Comparison of ENCODE assay signal across 8 cellular contexts in the genomic region with DNA sequence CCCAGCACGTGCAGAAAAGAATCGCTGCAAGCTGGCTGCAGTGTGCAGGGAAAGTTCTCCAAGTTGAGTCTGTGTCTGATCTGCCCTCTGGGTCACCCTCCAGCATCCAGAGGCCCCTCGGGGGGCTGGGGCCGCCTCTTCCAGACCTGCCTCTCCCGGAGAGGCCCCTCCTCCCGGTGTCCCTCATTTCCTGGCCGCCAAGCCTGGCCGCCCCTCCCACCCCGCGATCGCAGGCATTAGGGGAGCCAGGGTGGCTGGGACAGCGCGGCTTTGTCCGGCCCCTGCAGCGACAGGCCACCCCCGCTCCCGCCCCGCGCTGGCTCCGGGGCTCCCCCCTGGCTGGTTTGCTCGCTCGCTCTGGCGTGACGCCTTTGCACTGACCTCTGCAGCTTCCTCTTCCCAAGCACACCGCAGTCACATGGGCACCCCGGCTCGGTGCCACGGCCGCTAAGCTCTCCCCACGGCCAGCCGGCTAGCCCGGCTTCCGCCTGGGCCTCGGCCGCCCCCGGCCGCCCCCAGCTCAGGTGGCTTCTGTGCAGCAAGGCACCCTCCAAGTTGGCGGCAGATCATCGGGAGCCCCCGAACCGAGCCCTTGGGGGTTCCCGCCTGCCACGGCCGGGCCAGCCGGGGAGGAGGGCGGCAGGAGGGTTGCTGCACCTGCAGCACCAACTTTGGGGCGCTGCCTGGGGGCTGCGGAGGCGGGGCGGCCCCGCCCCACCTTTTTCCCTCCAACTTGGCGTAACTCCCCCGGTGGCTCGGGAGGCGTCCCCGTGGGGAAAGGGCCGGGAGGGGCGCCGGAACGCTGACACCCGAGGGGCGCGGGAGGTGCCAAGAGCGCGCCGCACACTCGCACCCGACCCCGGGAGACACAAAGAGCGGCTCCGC. TPM values are rescaled to one million over a fixed set of nuclear protein-coding genes. Genes with fewer than 3 reads are reported as not detected.
DNase-seq lines count a peak whose midpoint lies in the region; ATAC-seq, FAIRE-seq and TF ChIP-seq lines count a peak whose summit lies in the region.

No MANE protein-coding gene starts in this region.

- peaks cover 49% of the 10 kb centered on the region for H3K4me1 Mint-ChIP-seq in activated naive CD8-positive, alpha-beta T cell (ENCODE audit: low read depth)

- peak; percentile 48 for FAIRE-seq in HTR-8/SVneo (lab: Jason Lieb, UNC)

- no peaks in the 10 kb centered on the region for H3K9me3 Mint-ChIP-seq in activated naive CD8-positive, alpha-beta T cell (ENCODE audit: low read depth)

- TF ChIP-seq CTCF in RWPE1 (conservative IDR thresholded peaks at IDR 0.05; ENCODE audit: low read depth) (no peak), osteoblast (IDR thresholded peaks at IDR 0.05; ENCODE audit: extremely low read depth, low read depth, low read length) (no peak)

- H3K4me2 ChIP-seq in osteoblast (ENCODE audit: insufficient read depth, low read length) = peak overlapping the region; percentile 93

- H3K27ac ChIP-seq in RWPE1 (peak overlapping the region; percentile 59), osteoblast (ENCODE audit: low read depth, low read length) (peak overlapping the region; percentile 60)

- CTCF ChIA-PET in RWPE1 (lab: Yijun Ruan, JAX) = interaction anchor here (0.5 to 0.6 kb wide), 3 partner anchors 34 to 83 kb away, joined by 3 to 5 read pairs (median 5); no protein-coding TSS in a partner anchor

- intact Hi-C loops in Right ventricle myocardium superior (cut with DNase I) = loop anchor here (5.0 kb wide), 1 partner anchor 35 kb away; no protein-coding TSS in a partner anchor

- H2AFZ ChIP-seq in osteoblast (ENCODE audit: low read length) = peak overlapping the region; percentile 84

- H3K79me2 ChIP-seq in osteoblast (ENCODE audit: insufficient read depth, low read length) = peaks cover 2% of the 10 kb centered on the region

- peak overlapping the region; percentile 86 for H3K27ac Mint-ChIP-seq in activated naive CD8-positive, alpha-beta T cell

- peaks cover 9% of the 10 kb centered on the region for H4K20me1 ChIP-seq in osteoblast (ENCODE audit: insufficient read depth, low read length)

- ATAC-seq in GM21447 (IDR thresholded peaks at IDR 0.05; ENCODE audit: unreplicated experiment) (peak; percentile 64), Right ventricle myocardium superior (ENCODE audit: poor library complexity) (peak; percentile 91)

- H3K4me1 ChIP-seq in osteoblast (ENCODE audit: insufficient read depth, low read length) = peaks cover 18% of the 10 kb centered on the region

- H3K9me3 ChIP-seq in osteoblast (ENCODE audit: low read depth, low read length) = no peaks in the 10 kb centered on the region

- peaks cover 4% of the 10 kb centered on the region for H3K36me3 ChIP-seq in osteoblast (ENCODE audit: insufficient read depth, low read length)

- H3K27me3 Mint-ChIP-seq in activated naive CD8-positive, alpha-beta T cell = no peaks in the 10 kb centered on the region

- DNase-seq in EH (ENCODE audit: low read depth) (peak; percentile 73), HTR-8/SVneo (ENCODE audit: insufficient read length, low spot score) (peak; percentile 80), RWPE1 (ENCODE audit: low spot score) (peak; percentile 35), Right ventricle myocardium superior (peak; percentile 95), osteoblast (ENCODE audit: insufficient read length, low spot score, missing footprints) (peak; percentile 98), NCI-H1694 (lab: John Stamatoyannopoulos, UW) (no peak)

- H3K27me3 ChIP-seq in osteoblast (ENCODE audit: insufficient read depth, low read length) = no peaks in the 10 kb centered on the region

- peak overlapping the region; percentile 84 for H3K4me3 Mint-ChIP-seq in activated naive CD8-positive, alpha-beta T cell

- no peaks in the 10 kb centered on the region for H3K36me3 Mint-ChIP-seq in activated naive CD8-positive, alpha-beta T cell

- peak overlapping the region; percentile 75 for H3K4me3 ChIP-seq in osteoblast (ENCODE audit: insufficient read depth, low read length)

- POLR2A ChIA-PET in RWPE1 (lab: Yijun Ruan, JAX; ENCODE audit: low non-redundant PET) = interaction anchor here (1.3 kb wide), 1 partner anchor 43 kb away, joined by 6 read pairs; no protein-coding TSS in a partner anchor

RNA-seq across cellular contexts. Expression of a gene that starts 43.7 kb away (rescaled TPM):
- total RNA-seq in Right ventricle myocardium superior (10.3 TPM), osteoblast (29.8 and 32.6 TPM in 2 replicates)
